In genomic region chr2:187549193-187549592, GRCh38 we compare ENCODE assay signal across 19 cellular contexts. TPM values are rescaled to one million over a fixed set of nuclear protein-coding genes. Genes with fewer than 3 reads are reported as not detected.
DNase-seq lines count a peak whose midpoint lies in the region; ATAC-seq, FAIRE-seq and TF ChIP-seq lines count a peak whose summit lies in the region.
"Had no signal": no experiment of that assay in that cellular context is flagged by ENCODE, and none has a peak within 500 bp of the region (broad histone marks: within the 10 kb centered on the region; RNA-seq: fewer than 3 reads in every experiment).

No MANE protein-coding gene starts in this region.

- ATAC-seq in upper lobe of left lung (ENCODE audit: low FRiP score in 2 of 2), result no peak

- no peak for FAIRE-seq in frontal cortex (lab: Jason Lieb, UNC)
- FAIRE-seq: keratinocyte had no signal

- peak overlapping the region; percentile 37 to 86 (median 82) for H3K27ac ChIP-seq in upper lobe of left lung
- H3K27ac ChIP-seq: HL-60, PC-9 had no signal

- no peaks in the 10 kb centered on the region for H3K9me3 Mint-ChIP-seq in mesothelial cell of epicardium
- H3K9me3 Mint-ChIP-seq: activated T-helper 1 cell treated with anti-CD3 and anti-CD28 coated beads, Interleukin-12 subunit alpha, Interleukin-12 subunit beta, Interleukin-2, Interleukin-4 antibody, amounts not matched to agents 30 ng/mL and 10 ng/mL and 1 ng/mL, durations not matched to agents 14 hours and 24 hours and 36 hours had no signal

- H3K9me3 ChIP-seq in upper lobe of left lung, result no peaks in the 10 kb centered on the region

- H3K36me3 ChIP-seq in upper lobe of left lung, result peaks cover 0 to 6% (median 0%) of the 10 kb centered on the region in 4 donors

- no peaks in the 10 kb centered on the region for H3K27me3 ChIP-seq in upper lobe of left lung

- H3K27me3 Mint-ChIP-seq in mesothelial cell of epicardium (ENCODE audit: low read depth), result no peaks in the 10 kb centered on the region

- H3K27ac Mint-ChIP-seq in mesothelial cell of epicardium, result peak overlapping the region; percentile 80
- H3K27ac Mint-ChIP-seq: activated T-helper 1 cell treated with anti-CD3 and anti-CD28 coated beads, Interleukin-12 subunit alpha, Interleukin-12 subunit beta, Interleukin-2, Interleukin-4 antibody, amounts not matched to agents 30 ng/mL and 10 ng/mL and 1 ng/mL, durations not matched to agents 14 hours and 24 hours and 36 hours had no signal

- peak overlapping the region; percentile 82 for H3K4me3 ChIP-seq in epithelial cell of proximal tubule (ENCODE audit: low read depth, low read length)
- peak overlapping the region in 2 of 4 donors; percentile 55 to 56 for H3K4me3 ChIP-seq in upper lobe of left lung
- H3K4me3 ChIP-seq: PC-9 had no signal

- H3K4me1 Mint-ChIP-seq in mesothelial cell of epicardium, result peaks cover 67% of the 10 kb centered on the region

- peak; percentile 43 for DNase-seq in DMS53 (lab: John Stamatoyannopoulos, UW)
- DNase-seq in DMS53 treated with DMSO at 0.1 percent for 48 hours (lab: John Stamatoyannopoulos, UW; ENCODE audit: unreplicated experiment), result no peak
- no peak for DNase-seq in epithelial cell of proximal tubule (ENCODE audit: low read depth)
- no peak for DNase-seq in mesothelial cell of epicardium (ENCODE audit: low spot score in 2 of 2, unreplicated experiment in 2 of 2)
- DNase-seq in upper lobe of left lung, result no peak
- DNase-seq in Ammon's horn (ENCODE audit: low spot score), result no peak
- DNase-seq in stimulated activated CD4-positive, alpha-beta T cell treated with anti-CD3 and anti-CD28 coated beads, Interleukin-4, amount 100 ng/mL, for 1 hour, result no peak
- DNase-seq in frontal cortex (ENCODE audit: low spot score in 2 of 2), result no peak
- DNase-seq: 8988T; activated CD4-positive, alpha-beta T cell treated with anti-CD3 and anti-CD28 coated beads, Interleukin-2, amount 50 U/mL, for 4 hours; glutamatergic neuron; Kasumi-1; NCI-H1694 treated with DMSO at 0.1 percent for 48 hours; NCI-H510A; PC-9; posterior cingulate gyrus had no signal

- peak in 2 of 4 donors; percentile 83 to 88 for TF ChIP-seq EP300 in upper lobe of left lung (IDR thresholded peaks at IDR 0.05)

- TF ChIP-seq POLR2A in upper lobe of left lung (IDR thresholded peaks at IDR 0.05), result no peak

- peaks cover 1% of the 10 kb centered on the region for H3K36me3 Mint-ChIP-seq in mesothelial cell of epicardium

- TF ChIP-seq CTCF in epithelial cell of proximal tubule (conservative IDR thresholded peaks at IDR 0.05; ENCODE audit: low read depth, low read length) (no peak), mesothelial cell of epicardium (IDR thresholded peaks at IDR 0.05; ENCODE audit: unreplicated experiment) (no peak), upper lobe of left lung (IDR thresholded peaks at IDR 0.05) (no peak)

- no peak overlapping the region for H3K4me3 Mint-ChIP-seq in mesothelial cell of epicardium
- H3K4me3 Mint-ChIP-seq: activated T-helper 1 cell treated with anti-CD3 and anti-CD28 coated beads, Interleukin-12 subunit alpha, Interleukin-12 subunit beta, Interleukin-2, Interleukin-4 antibody, amounts not matched to agents 30 ng/mL and 10 ng/mL and 1 ng/mL, durations not matched to agents 14 hours and 24 hours and 36 hours had no signal

- H3K4me1 ChIP-seq in upper lobe of left lung, result peaks cover 19 to 46% (median 35%) of the 10 kb centered on the region in 4 donors

RNA-seq across cellular contexts. Expression of gene TFPI, which starts 5.0 kb away (rescaled TPM):
- 99.7 and 144 TPM in 2 replicates for total RNA-seq in epithelial cell of proximal tubule
- total RNA-seq in mesothelial cell of epicardium, result 80.0 to 89.7 TPM (median 87.9 TPM) in 3 replicates
- total RNA-seq in upper lobe of left lung, result 100 to 1,000 TPM in 5 of 6 donors, 10 to 100 TPM in 1; 92.3 to 293 (median 243) TPM
- total RNA-seq in frontal cortex, result 27.7 TPM
